In the genomic region with DNA sequence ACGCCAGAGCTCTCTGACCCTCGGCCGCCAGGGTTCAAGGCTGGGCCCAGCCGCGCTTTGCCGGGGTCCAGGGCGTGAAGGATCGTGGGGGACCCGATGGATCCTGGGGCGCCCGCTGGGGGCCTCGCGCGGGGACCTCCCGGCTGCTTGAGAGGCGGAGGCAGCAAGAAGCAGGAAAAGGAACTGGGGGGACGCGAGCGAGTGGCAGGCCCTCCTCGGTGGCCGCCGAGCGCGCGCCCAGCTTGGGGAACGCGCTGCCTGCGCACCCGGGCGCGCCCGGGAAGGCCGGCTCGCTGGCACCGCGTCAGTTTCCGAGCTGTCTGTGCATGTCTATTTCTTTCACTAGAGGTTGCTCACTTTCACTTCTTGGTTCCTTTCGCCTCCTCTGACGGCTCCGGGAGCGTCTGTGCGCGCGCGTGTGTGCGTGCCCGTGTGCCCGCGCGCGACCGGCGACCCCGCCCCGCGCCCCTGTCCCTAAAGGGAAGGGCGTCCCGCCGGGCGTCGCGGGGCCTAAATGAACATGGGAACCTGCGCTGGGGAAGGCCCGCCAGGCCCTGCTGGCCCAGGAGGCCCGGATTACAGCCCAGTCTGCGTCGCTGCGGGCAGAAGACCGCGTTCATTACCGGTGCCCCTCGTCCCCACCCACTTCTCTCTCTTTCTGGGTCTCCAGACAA, we compare ENCODE assay signal across 8 cellular contexts.
A peak's percentile ranks its signal among the peaks of the same experiment; 100 is the strongest.
DNase-seq lines count a peak whose midpoint lies in the region; ATAC-seq and TF ChIP-seq lines count a peak whose summit lies in the region.

No MANE protein-coding gene starts in this region.

- H3K9me2 ChIP-seq in OCI-LY1 (ENCODE audit: low read depth, low read length), result no peaks in the 10 kb centered on the region

- peaks cover 6% of the 10 kb centered on the region for H3K4me1 ChIP-seq in OCI-LY1 (ENCODE audit: insufficient read depth, low read length, severe bottlenecking)

- H3K27ac Mint-ChIP-seq in nephron progenitor cell, result no peak overlapping the region

- no peaks in the 10 kb centered on the region for H3K9me3 ChIP-seq in OCI-LY1 (ENCODE audit: low read length)

- DNase-seq in GM12865 (ENCODE audit: low read depth) (peak; percentile 86), fibroblast of pulmonary artery (ENCODE audit: low read depth) (peak; percentile 69), nephron progenitor cell (peak; percentile 61)
- peak; percentile 42 for DNase-seq in activated T-helper 9 cell treated with anti-CD3 and anti-CD28 coated beads, Interleukin-2, amount 50 U/mL, for 16 hours (ENCODE audit: low read depth)
- DNase-seq in stimulated activated naive CD4-positive, alpha-beta T cell treated with Interleukin-2 at 50 U/mL for 16 hours (lab: John Stamatoyannopoulos, UW), result peak; percentile 51

- no peak overlapping the region for H3K27ac ChIP-seq in OCI-LY1 (ENCODE audit: low read depth, low read length, poor library complexity, severe bottlenecking)

- no peaks in the 10 kb centered on the region for H4K20me1 ChIP-seq in OCI-LY1 (ENCODE audit: insufficient read depth, low read length)

- peak overlapping the region; percentile 44 for H3K4me3 ChIP-seq in GM12865 (ENCODE audit: low read depth, low read length)
- peak overlapping the region; percentile 48 for H3K4me3 ChIP-seq in OCI-LY1 (ENCODE audit: low read depth, low read length, poor library complexity, severe bottlenecking)
- H3K4me3 ChIP-seq in fibroblast of pulmonary artery (replicated peaks; ENCODE audit: low read depth, low read length), result peak overlapping the region; percentile 33

- peak; percentile 6 for TF ChIP-seq CTCF in GM12865 (IDR thresholded peaks at IDR 0.05; ENCODE audit: insufficient read depth, low read depth, low read length, missing control alignments)
- TF ChIP-seq CTCF in OCI-LY1 (IDR thresholded peaks at IDR 0.05; ENCODE audit: low read length), result 0 out of 2 replicates have a peak, but pooled peaks have one; percentile 4
- no peak for TF ChIP-seq CTCF in fibroblast of pulmonary artery (IDR thresholded peaks at IDR 0.05; ENCODE audit: low read length, missing control alignments)
- TF ChIP-seq CTCF in nephron progenitor cell (IDR thresholded peaks at IDR 0.05), result no peak

- H2AFZ ChIP-seq in OCI-LY1 (ENCODE audit: low read length), result no peak overlapping the region

- no peaks in the 10 kb centered on the region for H3K36me3 Mint-ChIP-seq in nephron progenitor cell (ENCODE audit: low read depth)

- H3K4me3 Mint-ChIP-seq in nephron progenitor cell, result peak overlapping the region; percentile 59

- H3K9ac ChIP-seq in OCI-LY1 (ENCODE audit: low read length), result no peak overlapping the region

- H3K27me3 ChIP-seq in OCI-LY1 (ENCODE audit: insufficient read depth, low read length), result peaks cover 12% of the 10 kb centered on the region

- H3K36me3 ChIP-seq in OCI-LY1 (ENCODE audit: insufficient read depth, low read length), result no peaks in the 10 kb centered on the region

- H3K27me3 Mint-ChIP-seq in nephron progenitor cell (ENCODE audit: low read depth, poor library complexity), result peaks cover 14% of the 10 kb centered on the region

- peak overlapping the region; percentile 65 for H3K4me2 ChIP-seq in OCI-LY1 (ENCODE audit: low read length)

- H3K9me3 Mint-ChIP-seq in nephron progenitor cell, result no peaks in the 10 kb centered on the region

- ATAC-seq in HG03139 (IDR thresholded peaks at IDR 0.05; ENCODE audit: unreplicated experiment), result peak; percentile 77
- no peak for ATAC-seq in GM19324 (IDR thresholded peaks at IDR 0.05; ENCODE audit: low FRiP score, unreplicated experiment)

- H3F3A ChIP-seq in OCI-LY1 (ENCODE audit: insufficient read depth, low read length), result no peaks in the 10 kb centered on the region

- H3K4me1 Mint-ChIP-seq in nephron progenitor cell, result peaks cover 16% of the 10 kb centered on the region

- no peaks in the 10 kb centered on the region for H3K79me2 ChIP-seq in OCI-LY1 (ENCODE audit: insufficient read depth, low read length)

Comparison
In these comparisons a context has a peak if more than half of its experiments do, and no peak if none do; other contexts are left out.
1. CTCF ChIP-seq: peak in GM12865 (single experiment) and OCI-LY1 (single experiment); none in fibroblast of pulmonary artery (single experiment) and nephron progenitor cell (single experiment).
2. Peak in every context shown above with its lines, with median percentiles within 50 percentile points of each other: DNase-seq and H3K4me3 ChIP-seq.